Comparison of ENCODE assay signal across 18 cellular contexts in genomic region chr4:61094854-61095598, GRCh38.
DNase-seq lines count a peak whose midpoint lies in the region; ATAC-seq, FAIRE-seq and TF ChIP-seq lines count a peak whose summit lies in the region.
"Had no signal": no experiment of that assay in that cellular context is flagged by ENCODE, and none has a peak within 500 bp of the region (broad histone marks: within the 10 kb centered on the region; RNA-seq: fewer than 3 reads in every experiment).

No MANE protein-coding gene starts in this region.

- peak; percentile 17 for FAIRE-seq in urothelium cell line (lab: Jason Lieb, UNC)
- FAIRE-seq: GM19239, HTR-8/SVneo had no signal

- H3K9me3 ChIP-seq in breast epithelium, result no peaks in the 10 kb centered on the region
- H3K9me3 ChIP-seq: HAP-1 had no signal

- POLR2A ChIA-PET in MCF 10A (lab: Yijun Ruan, JAX), result no interaction called here

- no peak for ATAC-seq in HG03280 (IDR thresholded peaks at IDR 0.05; ENCODE audit: unreplicated experiment)

- no peak overlapping the region for H3K4me3 ChIP-seq in breast epithelium
- H3K4me3 ChIP-seq: HAP-1, SK-N-MC had no signal

- no peak for TF ChIP-seq POLR2A in breast epithelium (IDR thresholded peaks at IDR 0.05)

- TF ChIP-seq CTCF in MCF 10A (IDR thresholded peaks at IDR 0.05; ENCODE audit: unreplicated experiment), result no peak
- no peak for TF ChIP-seq CTCF in breast epithelium (IDR thresholded peaks at IDR 0.05)
- no peak for TF ChIP-seq CTCF in progenitor cell of endocrine pancreas (IDR thresholded peaks at IDR 0.05; ENCODE audit: unreplicated experiment)

- H3K4me3 Mint-ChIP-seq in MCF 10A (ENCODE audit: unreplicated experiment) (no peak overlapping the region), progenitor cell of endocrine pancreas (ENCODE audit: low read depth) (no peak overlapping the region)

- no peaks in the 10 kb centered on the region for H3K4me1 ChIP-seq in breast epithelium
- H3K4me1 ChIP-seq: HAP-1 had no signal

- no TSS peak for BruUV-seq in MCF 10A (replicated peaks; lab: Mats Ljungman, UMichigan)

- H3K27ac Mint-ChIP-seq in MCF 10A (ENCODE audit: low read depth, unreplicated experiment) (no peak overlapping the region), progenitor cell of endocrine pancreas (no peak overlapping the region)

- H3K9me3 Mint-ChIP-seq in MCF 10A (ENCODE audit: unreplicated experiment) (peaks cover 6% of the 10 kb centered on the region), progenitor cell of endocrine pancreas (ENCODE audit: low read depth) (no peaks in the 10 kb centered on the region)

- H3K36me3 Mint-ChIP-seq in MCF 10A (ENCODE audit: insufficient read depth, unreplicated experiment) (no peaks in the 10 kb centered on the region), progenitor cell of endocrine pancreas (ENCODE audit: insufficient read depth) (no peaks in the 10 kb centered on the region)

- no peaks in the 10 kb centered on the region for H3K36me3 ChIP-seq in breast epithelium
- H3K36me3 ChIP-seq: HAP-1 had no signal

- no peaks in the 10 kb centered on the region for H3K27me3 ChIP-seq in breast epithelium

- CTCF ChIA-PET in MCF 10A (lab: Yijun Ruan, JAX), result no interaction called here

- DNase-seq in MCF 10A (ENCODE audit: unreplicated experiment) (peak; percentile 58), breast epithelium (ENCODE audit: low spot score in 2 of 2) (no peak), RKO (ENCODE audit: low spot score) (peak; percentile 16), islet precursor cell (peak; percentile 56), urothelium cell line (ENCODE audit: low spot score) (no peak), activated T-cell treated with anti-CD3 and anti-CD28 coated beads for 4 hours (no peak), progenitor cell of endocrine pancreas (ENCODE audit: low spot score, unreplicated experiment) (no peak)
- DNase-seq: 8988T, C1 segment of cervical spinal cord, NCI-H1436 treated with DMSO at 0.1 percent for 48 hours, NCI-H2029 treated with DMSO at 0.1 percent for 48 hours, NCI-H510A, NCI-H82 had no signal

- H3K27me3 Mint-ChIP-seq in MCF 10A (ENCODE audit: insufficient read depth, unreplicated experiment) (no peaks in the 10 kb centered on the region), progenitor cell of endocrine pancreas (no peaks in the 10 kb centered on the region)

- intact Hi-C loops in MCF 10A (cut with micrococcal nuclease), result no loop called here
- intact Hi-C loops in breast epithelium (cut with DNase I; ENCODE audit: low total_unique reads), result no loop called here

- peaks cover 9% of the 10 kb centered on the region for H3K4me1 Mint-ChIP-seq in MCF 10A (ENCODE audit: insufficient read depth, unreplicated experiment)
- H3K4me1 Mint-ChIP-seq in progenitor cell of endocrine pancreas (ENCODE audit: low read depth), result no peaks in the 10 kb centered on the region

- no peak overlapping the region for H3K27ac ChIP-seq in breast epithelium
- H3K27ac ChIP-seq: SK-N-MC had no signal

Comparison
In these comparisons a context has a peak if more than half of its experiments do, and no peak if none do; other contexts are left out.
1. DNase-seq: peak in MCF 10A (single experiment), RKO (single experiment) and islet precursor cell (single experiment); none in breast epithelium (0 of 2), urothelium cell line (single experiment), activated T-cell treated with anti-CD3 and anti-CD28 coated beads for 4 hours (single experiment) and progenitor cell of endocrine pancreas (single experiment).